14 cellular contexts compared by ENCODE assay signal in the genomic region with DNA sequence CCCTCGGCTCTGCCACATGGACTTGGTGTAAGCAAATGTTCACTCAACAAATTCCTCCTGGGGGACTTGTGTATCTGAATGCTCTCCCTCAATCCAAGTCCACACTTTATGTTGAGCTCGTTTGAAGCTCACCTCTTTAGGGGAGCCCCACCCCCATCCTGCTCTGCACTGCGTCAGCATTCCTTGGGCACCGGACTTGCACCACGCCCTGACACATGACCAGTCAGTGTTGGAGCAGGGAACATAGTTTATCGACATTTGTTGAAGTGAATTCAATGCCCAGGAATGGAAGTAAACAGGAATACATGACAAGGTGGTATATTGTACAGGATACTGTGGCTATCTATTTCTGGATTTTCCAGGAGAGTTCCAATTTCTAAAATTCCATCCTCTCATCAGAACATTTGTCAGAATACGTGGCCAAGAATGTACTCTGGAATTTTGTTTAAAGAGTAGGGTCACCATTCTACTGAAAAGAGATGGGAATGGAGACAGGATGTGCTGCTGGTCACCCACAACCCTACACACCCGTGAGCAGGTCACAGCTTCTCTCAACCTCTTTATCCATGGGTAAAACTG. TPM values are rescaled to one million over a fixed set of nuclear protein-coding genes. Genes with fewer than 3 reads are reported as not detected.
DNase-seq lines count a peak whose midpoint lies in the region; ATAC-seq and TF ChIP-seq lines count a peak whose summit lies in the region.
"Had no signal": no experiment of that assay in that cellular context is flagged by ENCODE, and none has a peak within 500 bp of the region (broad histone marks: within the 10 kb centered on the region; RNA-seq: fewer than 3 reads in every experiment).

No MANE protein-coding gene starts in this region.

- no peak for TF ChIP-seq CTCF in AG10803 (conservative IDR thresholded peaks at IDR 0.05; ENCODE audit: low read length)
- no peak for TF ChIP-seq CTCF in breast epithelium (IDR thresholded peaks at IDR 0.05)
- TF ChIP-seq CTCF in right atrium auricular region (IDR thresholded peaks at IDR 0.05): no peak
- no peak for TF ChIP-seq CTCF in psoas muscle (IDR thresholded peaks at IDR 0.05)

- no peaks in the 10 kb centered on the region for H3K27me3 ChIP-seq in breast epithelium
- H3K27me3 ChIP-seq in right atrium auricular region: no peaks in the 10 kb centered on the region
- H3K27me3 ChIP-seq in psoas muscle (ENCODE audit: insufficient read depth in 3 of 3, low read length in 2 of 3): no peaks in the 10 kb centered on the region

- peak in 1 of 4 donors; percentile 55 for ATAC-seq in psoas muscle
- no peak for ATAC-seq in HG03045 (IDR thresholded peaks at IDR 0.05; ENCODE audit: unreplicated experiment)
- no peak for ATAC-seq in GM19324 (IDR thresholded peaks at IDR 0.05; ENCODE audit: low FRiP score, unreplicated experiment)

- H3K4me3 ChIP-seq in AG10803 (ENCODE audit: low read length) (no peak overlapping the region), breast epithelium (no peak overlapping the region), right atrium auricular region (peak overlapping the region; percentile 21 to 34), psoas muscle (peak overlapping the region; percentile 36)
- H3K4me3 ChIP-seq: SK-N-MC had no signal

- H3K4me1 ChIP-seq in breast epithelium (no peaks in the 10 kb centered on the region), right atrium auricular region (peaks cover 0 to 23% of the 10 kb centered on the region in 2 donors), psoas muscle (no peaks in the 10 kb centered on the region)

- intact Hi-C loops in breast epithelium (cut with DNase I; ENCODE audit: low total_unique reads): no loop called here
- intact Hi-C loops in psoas muscle (cut with DNase I): no loop called here

- 39 to 49% (median 46%) methylated on average over 8 of the region's 8 CpGs for WGBS in psoas muscle, 3 donors

- DNase-seq in AG10803 (ENCODE audit: low read depth): peak; percentile 46
- peak in 1 of 2 donors; percentile 52 for DNase-seq in breast epithelium (ENCODE audit: low spot score in 2 of 2)
- no peak for DNase-seq in right atrium auricular region (ENCODE audit: low spot score)
- DNase-seq in psoas muscle: no peak
- no peak for DNase-seq in NCI-H1436 (lab: John Stamatoyannopoulos, UW)
- DNase-seq in nucleus accumbens (lab: John Stamatoyannopoulos, UW): no peak
- DNase-seq: ACHN, amniotic stem cell, NCI-H187 treated with DMSO at 0.1 percent for 48 hours, NCI-H510A treated with DMSO at 0.1 percent for 48 hours had no signal

- H3K36me3 ChIP-seq in breast epithelium: no peaks in the 10 kb centered on the region
- no peaks in the 10 kb centered on the region for H3K36me3 ChIP-seq in right atrium auricular region
- H3K36me3 ChIP-seq in psoas muscle (ENCODE audit: insufficient read depth in 1 of 2, low read depth in 1 of 2): no peaks in the 10 kb centered on the region

- H3K9me3 ChIP-seq in breast epithelium (no peaks in the 10 kb centered on the region), right atrium auricular region (no peaks in the 10 kb centered on the region), psoas muscle (no peaks in the 10 kb centered on the region)

- no peak for TF ChIP-seq POLR2A in breast epithelium (IDR thresholded peaks at IDR 0.05)

- H3K27ac ChIP-seq in breast epithelium (peak overlapping the region; percentile 59 to 62), right atrium auricular region (peak overlapping the region; percentile 8 to 36), psoas muscle (no peak overlapping the region)
- H3K27ac ChIP-seq: SK-N-MC had no signal

RNA-seq across cellular contexts. Expression of gene LNX1, which starts 59.9 kb away (rescaled TPM):
- total RNA-seq in breast epithelium: 10 to 100 TPM; 19.7 to 22.6 (median 22.5) TPM
- total RNA-seq in right atrium auricular region: 1 to 10 TPM; 4.5 to 8.9 TPM
- 10 to 100 TPM in 1 of 4 donors, 1 to 10 TPM in 3; 2.1 to 13.9 (median 3.9) TPM for total RNA-seq in psoas muscle
- polyA plus RNA-seq in psoas muscle: 1 to 10 TPM; 2.8 to 4.9 (median 4.3) TPM
- total RNA-seq: activated T-helper 1 cell treated with anti-CD3 and anti-CD28 coated beads, Interleukin-12 subunit alpha, Interleukin-12 subunit beta, Interleukin-2, Interleukin-4 antibody, amounts not matched to agents 30 ng/mL and 10 ng/mL and 1 ng/mL, durations not matched to agents 14 hours and 24 hours and 36 hours had no signal

Comparison
In these comparisons a context has a peak if more than half of its experiments do, and no peak if none do; other contexts are left out.
1. H3K4me3 ChIP-seq: peak in right atrium auricular region (2 of 2) and psoas muscle (single experiment); none in AG10803 (single experiment) and breast epithelium (0 of 3).